Comparison of ENCODE assay signal across 8 cellular contexts in genomic region chr11:66510990-66511339, GRCh38. TPM values are rescaled to one million over a fixed set of nuclear protein-coding genes. Genes with fewer than 3 reads are reported as not detected.
DNase-seq lines count a peak whose midpoint lies in the region; ATAC-seq and TF ChIP-seq lines count a peak whose summit lies in the region.

No MANE protein-coding gene starts in this region.

- no peak overlapping the region for H4K91ac ChIP-seq in mesenchymal stem cell (ENCODE audit: low read length)

- H4K8ac ChIP-seq in mesenchymal stem cell (ENCODE audit: low read length), result no peak overlapping the region

- peak overlapping the region; percentile 89 for H3K4me3 Mint-ChIP-seq in activated naive CD4-positive, alpha-beta T cell treated with anti-CD3 and anti-CD28 coated beads, Interleukin-2, amount 10 ng/mL, durations not matched to agents 7 days and 5 days

- H2AK5ac ChIP-seq in mesenchymal stem cell (ENCODE audit: low read length, severe bottlenecking), result peak overlapping the region; percentile 47

- intact Hi-C loops in body of pancreas (cut with DNase I), result no loop called here

- peak overlapping the region; percentile 95 for H3K9ac ChIP-seq in mesenchymal stem cell (ENCODE audit: low read length)

- peaks cover 18% of the 10 kb centered on the region for H3K79me1 ChIP-seq in mesenchymal stem cell (replicated peaks; ENCODE audit: low read length, poor library complexity, severe bottlenecking)

- H3K4ac ChIP-seq in mesenchymal stem cell (ENCODE audit: low read depth in 1 of 2, low read length in 2 of 2), result peak overlapping the region; percentile 57 to 64

- peak overlapping the region in 1 of 2 experiments; percentile 50 for H3K18ac ChIP-seq in mesenchymal stem cell (ENCODE audit: low read depth in 1 of 2, low read length in 2 of 2)

- H3K9me3 ChIP-seq in body of pancreas (no peaks in the 10 kb centered on the region), mesenchymal stem cell (ENCODE audit: control insufficient read depth, low read length) (no peaks in the 10 kb centered on the region), upper lobe of left lung (no peaks in the 10 kb centered on the region)

- H3K36me3 ChIP-seq in body of pancreas (replicated peaks in 1 of 2; ENCODE audit: insufficient read depth in 1 of 2, low read depth in 2 of 2), result no peaks in the 10 kb centered on the region
- H3K36me3 ChIP-seq in mesenchymal stem cell (ENCODE audit: control insufficient read depth in 1 of 2, insufficient read depth in 2 of 2, low read depth in 1 of 2, low read length in 2 of 2), result peaks cover 44 to 46% of the 10 kb centered on the region in 2 experiments
- H3K36me3 ChIP-seq in upper lobe of left lung, result peaks cover 0 to 27% (median 12%) of the 10 kb centered on the region in 4 donors

- peaks cover 14% of the 10 kb centered on the region for H3K4me1 ChIP-seq in body of pancreas
- peaks cover 3% of the 10 kb centered on the region for H3K4me1 ChIP-seq in mesenchymal stem cell (ENCODE audit: control insufficient read depth, insufficient read depth, low read depth, low read length)
- H3K4me1 ChIP-seq in upper lobe of left lung, result peaks cover 9 to 15% (median 13%) of the 10 kb centered on the region in 4 donors

- H3K4me1 Mint-ChIP-seq in activated naive CD4-positive, alpha-beta T cell treated with anti-CD3 and anti-CD28 coated beads, Interleukin-2, amount 10 ng/mL, durations not matched to agents 7 days and 5 days, result peaks cover 25% of the 10 kb centered on the region

- ATAC-seq in body of pancreas, result peak; percentile 9
- ATAC-seq in upper lobe of left lung (ENCODE audit: low FRiP score in 2 of 2), result no peak
- no peak for ATAC-seq in GM18519 (IDR thresholded peaks at IDR 0.05; ENCODE audit: low FRiP score, unreplicated experiment)

- H3K27ac Mint-ChIP-seq in activated naive CD4-positive, alpha-beta T cell treated with anti-CD3 and anti-CD28 coated beads, Interleukin-2, amount 10 ng/mL, durations not matched to agents 7 days and 5 days, result no peak overlapping the region

- H3K27ac ChIP-seq in body of pancreas (peak overlapping the region in 3 of 4 donors; percentile 41 to 57 (median 53)), mesenchymal stem cell (ENCODE audit: low read length, poor library complexity, severe bottlenecking) (no peak overlapping the region), upper lobe of left lung (peak overlapping the region in 3 of 4 donors; percentile 4 to 76 (median 60))

- peak overlapping the region; percentile 2 for H2AFZ ChIP-seq in mesenchymal stem cell (ENCODE audit: low read depth, low read length)

- H3K14ac ChIP-seq in mesenchymal stem cell (ENCODE audit: low read length in 2 of 2), result no peak overlapping the region

- peak overlapping the region; percentile 98 for H3K4me2 ChIP-seq in mesenchymal stem cell (ENCODE audit: low read length, poor library complexity, severe bottlenecking)

- TF ChIP-seq EP300 in upper lobe of left lung (IDR thresholded peaks at IDR 0.05), result no peak

- H3K4me3 ChIP-seq in body of pancreas (peak overlapping the region; percentile 60 to 62), mesenchymal stem cell (ENCODE audit: insufficient read depth in 1 of 2, low read depth in 1 of 2, low read length in 2 of 2) (peak overlapping the region; percentile 67 to 98), upper lobe of left lung (peak overlapping the region; percentile 75 to 96 (median 88))

- H3K9me3 Mint-ChIP-seq in activated naive CD4-positive, alpha-beta T cell treated with anti-CD3 and anti-CD28 coated beads, Interleukin-2, amount 10 ng/mL, durations not matched to agents 7 days and 5 days, result no peaks in the 10 kb centered on the region

- no peak overlapping the region for H2BK15ac ChIP-seq in mesenchymal stem cell (ENCODE audit: low read depth, poor library complexity, severe bottlenecking)

- no peaks in the 10 kb centered on the region for H3K27me3 ChIP-seq in body of pancreas
- H3K27me3 ChIP-seq in mesenchymal stem cell (ENCODE audit: control insufficient read depth in 1 of 2, insufficient read depth in 1 of 2, low read length in 2 of 2), result no peaks in the 10 kb centered on the region
- H3K27me3 ChIP-seq in upper lobe of left lung, result no peaks in the 10 kb centered on the region

- TF ChIP-seq CTCF in body of pancreas (IDR thresholded peaks at IDR 0.05), result no peak
- TF ChIP-seq CTCF in upper lobe of left lung (IDR thresholded peaks at IDR 0.05), result no peak

- CTCF ChIA-PET in activated naive CD4-positive, alpha-beta T cell treated with anti-CD3 and anti-CD28 coated beads, Interleukin-2, amount 10 ng/mL, durations not matched to agents 7 days and 5 days (lab: Charles Lee), result interaction anchor here (1.0 to 1.1 kb wide), 2 partner anchors 72 to 168 kb away, joined by 3 to 5 read pairs; partner anchors contain the start of gene MRPL11

- WGBS in body of pancreas, 2 donors, result 3 to 8% methylated on average over 5 of the region's 5 CpGs
- 0% methylated on average over 1 of the region's 5 CpGs for WGBS in mesenchymal stem cell
- 8 to 12% methylated on average over 5 of the region's 5 CpGs for WGBS in upper lobe of left lung, 2 donors

- H2BK120ac ChIP-seq in mesenchymal stem cell (ENCODE audit: low read depth, low read length), result no peak overlapping the region

- no peaks in the 10 kb centered on the region for H3K27me3 Mint-ChIP-seq in activated naive CD4-positive, alpha-beta T cell treated with anti-CD3 and anti-CD28 coated beads, Interleukin-2, amount 10 ng/mL, durations not matched to agents 7 days and 5 days

- peak overlapping the region; percentile 14 for H2BK5ac ChIP-seq in mesenchymal stem cell (ENCODE audit: low read depth, low read length, poor library complexity, severe bottlenecking)

- no peak overlapping the region for H3K23ac ChIP-seq in mesenchymal stem cell (ENCODE audit: low read length in 2 of 2)

- peaks cover 14% of the 10 kb centered on the region for H3K36me3 Mint-ChIP-seq in activated naive CD4-positive, alpha-beta T cell treated with anti-CD3 and anti-CD28 coated beads, Interleukin-2, amount 10 ng/mL, durations not matched to agents 7 days and 5 days

- DNase-seq in activated naive CD4-positive, alpha-beta T cell treated with anti-CD3 and anti-CD28 coated beads, Interleukin-2, amount 10 ng/mL, durations not matched to agents 7 days and 5 days, result no peak
- no peak for DNase-seq in activated naive CD4-positive, alpha-beta T cell (lab: John Stamatoyannopoulos, UW)
- no peak for DNase-seq in body of pancreas
- DNase-seq in mesenchymal stem cell, result no peak
- DNase-seq in upper lobe of left lung, result no peak
- DNase-seq in stimulated activated CD8-positive, alpha-beta memory T cell treated with anti-CD3 and anti-CD28 coated beads, Interleukin-4, amount 100 ng/mL, for 48 hours, result no peak
- no peak for DNase-seq in retina

- TF ChIP-seq POLR2A in body of pancreas (IDR thresholded peaks at IDR 0.05), result no peak
- TF ChIP-seq POLR2A in upper lobe of left lung (IDR thresholded peaks at IDR 0.05), result no peak

- no peak overlapping the region for H2BK12ac ChIP-seq in mesenchymal stem cell (ENCODE audit: low read length in 2 of 2)

RNA-seq across cellular contexts. Expression of gene BBS1, which starts 0.5 kb away (rescaled TPM):
- 10 to 100 TPM; 49.0 to 58.0 TPM for total RNA-seq in body of pancreas
- 15.5 TPM for polyA plus RNA-seq in mesenchymal stem cell (2013, experiment 1 of 2)
- polyA plus RNA-seq in mesenchymal stem cell (2013, experiment 2 of 2), result 15.0 TPM
- 100 to 1,000 TPM in 1 of 6 donors, 10 to 100 TPM in 5; 26.0 to 145 (median 44.8) TPM for total RNA-seq in upper lobe of left lung

RNA-seq across cellular contexts. Expression of gene DPP3, which starts 30.7 kb away (rescaled TPM):
- 10 to 100 TPM; 15.8 to 52.4 TPM for total RNA-seq in body of pancreas
- 31.7 TPM for polyA plus RNA-seq in mesenchymal stem cell (2013, experiment 1 of 2)
- 31.0 TPM for polyA plus RNA-seq in mesenchymal stem cell (2013, experiment 2 of 2)
- 10 to 100 TPM; 19.3 to 79.6 (median 44.9) TPM for total RNA-seq in upper lobe of left lung

RNA-seq across cellular contexts. Expression of gene ZDHHC24, which starts 34.9 kb away (rescaled TPM):
- 10 to 100 TPM; 15.8 to 22.3 TPM for total RNA-seq in body of pancreas
- 10.8 TPM for polyA plus RNA-seq in mesenchymal stem cell (2013, experiment 1 of 2)
- polyA plus RNA-seq in mesenchymal stem cell (2013, experiment 2 of 2), result 11.2 TPM
- total RNA-seq in upper lobe of left lung, result 10 to 100 TPM; 12.4 to 24.8 (median 14.1) TPM

RNA-seq across cellular contexts. Expression of gene ACTN3, which starts 35.7 kb away (rescaled TPM):
- total RNA-seq in body of pancreas (not detected), upper lobe of left lung (under 1 TPM in 1 of 6 donors, not detected in 5; 0.24 TPM)
- 0.07 TPM for polyA plus RNA-seq in mesenchymal stem cell (2013, experiment 1 of 2)
- polyA plus RNA-seq in mesenchymal stem cell (2013, experiment 2 of 2), result 0.10 TPM

RNA-seq across cellular contexts. Expression of gene PELI3, which starts 44.3 kb away (rescaled TPM):
- total RNA-seq in body of pancreas (10 to 100 TPM in 1 of 2 donors, 1 to 10 TPM in 1; 7.6 to 10.9 TPM), upper lobe of left lung (10 to 100 TPM; 14.9 to 19.6 (median 16.9) TPM)
- polyA plus RNA-seq in mesenchymal stem cell (2013, experiment 1 of 2), result 5.8 TPM
- 5.3 TPM for polyA plus RNA-seq in mesenchymal stem cell (2013, experiment 2 of 2)
